ENCODE assay signal across 14 cellular contexts in the genomic region with DNA sequence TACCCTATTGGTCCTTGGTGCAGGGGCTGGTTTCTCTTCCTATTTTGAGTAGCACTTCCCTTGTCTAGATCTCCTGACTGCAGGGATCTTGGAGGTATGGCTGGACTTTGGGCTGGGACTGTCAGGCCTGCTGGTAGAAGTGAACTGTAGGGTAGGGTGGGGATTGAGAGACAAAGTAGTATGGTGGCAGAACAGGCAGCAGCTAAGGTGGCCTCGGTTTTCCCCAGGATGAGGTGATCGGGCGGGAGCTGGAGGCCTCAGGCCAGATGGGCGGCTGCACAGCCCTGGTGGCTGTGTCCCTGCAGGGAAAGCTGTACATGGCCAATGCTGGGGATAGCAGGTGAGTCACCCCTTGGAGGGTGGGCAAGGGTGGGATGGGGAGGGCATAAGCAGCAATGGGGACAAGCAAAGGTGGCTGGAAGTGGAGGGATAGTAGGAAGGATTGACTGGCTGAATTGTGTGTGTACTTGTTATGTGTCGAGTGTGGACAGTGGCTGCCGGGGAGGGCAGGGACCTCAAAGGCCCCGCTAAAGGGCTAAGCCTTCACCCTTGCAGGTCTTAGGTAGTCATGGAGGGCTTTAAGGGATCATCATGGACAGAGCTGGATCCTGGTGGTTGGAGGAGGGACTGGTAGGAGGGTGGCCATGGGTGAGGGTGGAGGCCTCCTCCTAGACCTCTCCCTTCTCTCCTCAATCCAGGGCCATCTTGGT. TPM values are rescaled to one million over a fixed set of nuclear protein-coding genes. Genes with fewer than 3 reads are reported as not detected.
A peak's percentile ranks its signal among the peaks of the same experiment; 100 is the strongest.
DNase-seq lines count a peak whose midpoint lies in the region; ATAC-seq, FAIRE-seq and TF ChIP-seq lines count a peak whose summit lies in the region.
"Had no signal": no experiment of that assay in that cellular context is flagged by ENCODE, and none has a peak within 500 bp of the region (broad histone marks: within the 10 kb centered on the region; RNA-seq: fewer than 3 reads in every experiment).

No MANE protein-coding gene starts in this region.

- no peak for TF ChIP-seq POLR2A in sigmoid colon (IDR thresholded peaks at IDR 0.05)
- no peak for TF ChIP-seq POLR2A in GM12892 (IDR thresholded peaks at IDR 0.05; ENCODE audit: low read depth, low read length)

- FAIRE-seq in GM12892 (lab: Jason Lieb, UNC): no peak
- FAIRE-seq: endometrium had no signal

- ATAC-seq in HG02798 (IDR thresholded peaks at IDR 0.05; ENCODE audit: poor library complexity, unreplicated experiment) (no peak), HG02763 (IDR thresholded peaks at IDR 0.05; ENCODE audit: unreplicated experiment) (no peak)

- no peak overlapping the region for H3K4me3 ChIP-seq in OCI-LY3 (ENCODE audit: low read length)
- H3K4me3 ChIP-seq in sigmoid colon: no peak overlapping the region
- H3K4me3 ChIP-seq: HAP-1 had no signal

- peaks cover 70% of the 10 kb centered on the region for H3K4me1 Mint-ChIP-seq in T-helper 1 cell treated with Interleukin-12 subunit alpha and Interleukin-12 subunit beta and Interleukin-4 antibody, amounts not matched to agents 30 μg/mL and 1 μg/mL, for 36 hours (ENCODE audit: low read depth)
- H3K4me1 Mint-ChIP-seq in dendritic cell treated with granulocyte-macrophage colony-stimulating factor and Interleukin-4, amounts not matched to agents 40 ng/mL and 50 ng/mL, for 4 days (ENCODE audit: low read depth): peaks cover 75% of the 10 kb centered on the region

- 0 out of 2 replicates have a peak, but pooled peaks cover 4% of the 10 kb centered on the region for H3K9me3 ChIP-seq in OCI-LY3 (ENCODE audit: insufficient read depth, low read length)
- no peaks in the 10 kb centered on the region for H3K9me3 ChIP-seq in sigmoid colon
- H3K9me3 ChIP-seq: HAP-1 had no signal

- H3K27me3 ChIP-seq in OCI-LY3 (ENCODE audit: low read depth, low read length) (no peaks in the 10 kb centered on the region), sigmoid colon (no peaks in the 10 kb centered on the region)

- peak overlapping the region; percentile 90 for H3K27ac Mint-ChIP-seq in T-helper 1 cell treated with Interleukin-12 subunit alpha and Interleukin-12 subunit beta and Interleukin-4 antibody, amounts not matched to agents 30 μg/mL and 1 μg/mL, for 36 hours
- H3K27ac Mint-ChIP-seq in dendritic cell treated with granulocyte-macrophage colony-stimulating factor and Interleukin-4, amounts not matched to agents 40 ng/mL and 50 ng/mL, for 4 days: peak overlapping the region; percentile 100

- H3K9ac ChIP-seq in OCI-LY3 (ENCODE audit: low read length): no peak overlapping the region

- intact Hi-C loops in dendritic cell treated with granulocyte-macrophage colony-stimulating factor and Interleukin-4, amounts not matched to agents 40 ng/mL and 50 ng/mL, for 4 days (cut with micrococcal nuclease): no loop called here
- intact Hi-C loops in sigmoid colon (cut with DNase I): no loop called here

- H3K79me2 ChIP-seq in OCI-LY3 (ENCODE audit: low read length): peaks cover 3% of the 10 kb centered on the region; the same call in 1 of the 2 replicates

- DNase-seq in T-helper 1 cell (no peak), sigmoid colon (no peak), GM12892 (ENCODE audit: insufficient read length) (no peak)
- DNase-seq: NCI-H774; stimulated activated CD4-positive, alpha-beta T cell treated with anti-CD3 and anti-CD28 coated beads, Interleukin-1b, Interleukin-23, amount 100 ng/mL, for 48 hours; substantia nigra had no signal

- H4K20me1 ChIP-seq in OCI-LY3 (ENCODE audit: insufficient read depth, low read length): 0 out of 2 replicates have a peak, but pooled peaks cover 9% of the 10 kb centered on the region

- TF ChIP-seq EP300 in sigmoid colon (IDR thresholded peaks at IDR 0.05): no peak

- H3K4me2 ChIP-seq in OCI-LY3 (ENCODE audit: low read length): peak overlapping the region; percentile 1; the same call in 1 of the 2 replicates

- H3K27me3 Mint-ChIP-seq in T-helper 1 cell treated with Interleukin-12 subunit alpha and Interleukin-12 subunit beta and Interleukin-4 antibody, amounts not matched to agents 30 μg/mL and 1 μg/mL, for 36 hours (ENCODE audit: low read depth): no peaks in the 10 kb centered on the region
- H3K27me3 Mint-ChIP-seq in dendritic cell treated with granulocyte-macrophage colony-stimulating factor and Interleukin-4, amounts not matched to agents 40 ng/mL and 50 ng/mL, for 4 days: no peaks in the 10 kb centered on the region

- H3K9me3 Mint-ChIP-seq in T-helper 1 cell treated with Interleukin-12 subunit alpha and Interleukin-12 subunit beta and Interleukin-4 antibody, amounts not matched to agents 30 μg/mL and 1 μg/mL, for 36 hours: no peaks in the 10 kb centered on the region
- H3K9me3 Mint-ChIP-seq in dendritic cell treated with granulocyte-macrophage colony-stimulating factor and Interleukin-4, amounts not matched to agents 40 ng/mL and 50 ng/mL, for 4 days: no peaks in the 10 kb centered on the region

- H3K27ac ChIP-seq in OCI-LY3 (ENCODE audit: low read length) (no peak overlapping the region), sigmoid colon (peak overlapping the region in 3 of 4 donors; percentile 9 to 92 (median 86))

- H3K36me3 Mint-ChIP-seq in T-helper 1 cell treated with Interleukin-12 subunit alpha and Interleukin-12 subunit beta and Interleukin-4 antibody, amounts not matched to agents 30 μg/mL and 1 μg/mL, for 36 hours (ENCODE audit: low read depth): peaks cover 48% of the 10 kb centered on the region
- H3K36me3 Mint-ChIP-seq in dendritic cell treated with granulocyte-macrophage colony-stimulating factor and Interleukin-4, amounts not matched to agents 40 ng/mL and 50 ng/mL, for 4 days (ENCODE audit: low read depth): peaks cover 75% of the 10 kb centered on the region

- H3K36me3 ChIP-seq in OCI-LY3 (replicated peaks; ENCODE audit: low read depth, low read length) (peaks cover 18% of the 10 kb centered on the region), sigmoid colon (peaks cover 0 to 39% (median 6%) of the 10 kb centered on the region in 4 donors)

- peak overlapping the region; percentile 86 for H3K4me3 Mint-ChIP-seq in T-helper 1 cell treated with Interleukin-12 subunit alpha and Interleukin-12 subunit beta and Interleukin-4 antibody, amounts not matched to agents 30 μg/mL and 1 μg/mL, for 36 hours
- H3K4me3 Mint-ChIP-seq in dendritic cell treated with granulocyte-macrophage colony-stimulating factor and Interleukin-4, amounts not matched to agents 40 ng/mL and 50 ng/mL, for 4 days: peak overlapping the region; percentile 87

- H3K4me1 ChIP-seq in OCI-LY3 (ENCODE audit: low read length) (peaks cover 45% of the 10 kb centered on the region), sigmoid colon (peaks cover 0 to 24% (median 19%) of the 10 kb centered on the region in 4 donors)

- TF ChIP-seq CTCF in OCI-LY3 (IDR thresholded peaks at IDR 0.05; ENCODE audit: low read depth, low read length): no peak
- no peak for TF ChIP-seq CTCF in sigmoid colon (IDR thresholded peaks at IDR 0.05)

- 94 to 95% methylated on average over 7 of the region's 7 CpGs for WGBS in sigmoid colon, 2 donors

- H2AFZ ChIP-seq in OCI-LY3 (ENCODE audit: low read depth, low read length): no peak overlapping the region

RNA-seq across cellular contexts. Expression of a gene that starts 2.1 kb away (rescaled TPM):
- total RNA-seq in sigmoid colon: 10 to 100 TPM; 21.7 to 28.2 (median 24.8) TPM
- 10 to 100 TPM in 2 of 3 donors, 1 to 10 TPM in 1; 5.8 to 16.9 (median 11.4) TPM for polyA plus RNA-seq in sigmoid colon
- polyA plus RNA-seq in GM12892 (2012; ENCODE audit: missing spikeins): 24.1 TPM

RNA-seq across cellular contexts. Expression of a gene that starts 8.7 kb away (rescaled TPM):
- 10 to 100 TPM; 40.4 to 57.3 (median 50.8) TPM for total RNA-seq in sigmoid colon
- polyA plus RNA-seq in sigmoid colon: 10 to 100 TPM; 62.5 to 79.3 (median 65.3) TPM
- polyA plus RNA-seq in GM12892 (2012; ENCODE audit: missing spikeins): 26.4 TPM

RNA-seq across cellular contexts. Expression of a gene that starts 22.2 kb away (rescaled TPM):
- total RNA-seq in sigmoid colon: under 1 TPM in 2 of 4 donors, not detected in 2; 0.54 to 0.55 TPM
- polyA plus RNA-seq in sigmoid colon: under 1 TPM in 1 of 3 donors, not detected in 2; 0.98 TPM
- 0.30 TPM for polyA plus RNA-seq in GM12892 (2012; ENCODE audit: missing spikeins)
- total RNA-seq: M059J had no signal

RNA-seq across cellular contexts. Expression of a gene that starts 30.8 kb away (rescaled TPM):
- total RNA-seq in sigmoid colon: 10 to 100 TPM; 44.4 to 54.9 (median 48.0) TPM
- 10 to 100 TPM; 22.2 to 50.2 (median 28.4) TPM for polyA plus RNA-seq in sigmoid colon
- polyA plus RNA-seq in GM12892 (2012; ENCODE audit: missing spikeins): 34.7 TPM

RNA-seq across cellular contexts. Expression of a gene that starts 40.0 kb away (rescaled TPM):
- total RNA-seq in sigmoid colon: 1 to 10 TPM; 1.6 to 4.6 (median 3.8) TPM
- 10 to 100 TPM; 20.4 to 48.2 (median 48.1) TPM for polyA plus RNA-seq in sigmoid colon
- 7.1 TPM for polyA plus RNA-seq in GM12892 (2012; ENCODE audit: missing spikeins)
